8 cellular contexts compared by ENCODE assay signal in the genomic region with DNA sequence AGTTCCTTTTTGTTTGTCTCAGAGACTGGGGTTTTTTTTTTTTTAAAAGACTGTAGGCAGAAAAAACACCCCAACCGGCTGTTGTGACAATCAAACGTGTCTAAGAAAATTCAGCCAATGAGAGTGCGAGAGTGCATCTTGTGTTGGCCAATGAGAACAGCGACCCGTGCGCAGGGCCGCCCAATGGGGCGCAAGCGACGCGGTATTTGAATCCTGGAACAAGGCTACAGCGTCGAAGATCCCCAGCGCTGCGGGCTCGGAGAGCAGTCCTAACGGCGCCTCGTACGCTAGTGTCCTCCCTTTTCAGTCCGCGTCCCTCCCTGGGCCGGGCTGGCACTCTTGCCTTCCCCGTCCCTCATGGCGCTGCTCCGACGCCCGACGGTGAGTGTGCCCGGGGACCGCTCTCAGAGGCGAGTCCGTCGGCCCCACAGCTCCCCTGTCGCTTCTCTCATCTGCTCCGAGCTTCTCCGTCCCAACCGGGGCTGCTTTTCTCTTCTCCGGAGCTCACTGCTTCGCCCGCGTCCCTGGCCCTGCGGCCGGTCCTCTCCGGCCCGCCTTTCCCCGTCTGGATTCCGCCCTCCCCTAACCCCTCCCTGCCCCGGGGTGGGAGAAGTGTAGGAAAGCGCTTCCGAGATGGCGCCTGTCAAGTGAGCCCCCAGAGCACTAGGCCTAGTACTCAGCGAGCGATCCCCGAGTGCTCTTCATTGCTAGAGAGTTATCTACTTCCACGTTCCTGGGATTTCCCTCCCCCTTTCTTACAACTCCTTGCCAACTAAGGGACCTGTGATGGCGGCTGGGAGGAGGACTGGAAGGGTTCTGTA. TPM values are rescaled to one million over a fixed set of nuclear protein-coding genes. Genes with fewer than 3 reads are reported as not detected.
DNase-seq lines count a peak whose midpoint lies in the region; TF ChIP-seq lines count a peak whose summit lies in the region.

A gene (plus strand): TSS at position 235 of the 821 bp plus-strand sequence. CDS start 123 bp downstream, at position 358.

- peaks cover 40% of the 10 kb centered on the region for H3K36me3 ChIP-seq in SJSA1
- peaks cover 9 to 38% of the 10 kb centered on the region in 2 donors for H3K36me3 ChIP-seq in neuronal stem cell (replicated peaks in 1 of 2; ENCODE audit: control insufficient read depth in 2 of 2, insufficient read depth in 2 of 2, low read length in 2 of 2)
- peaks cover 0 to 3% (median 3%) of the 10 kb centered on the region in 5 donors for H3K36me3 ChIP-seq in subcutaneous abdominal adipose tissue (ENCODE audit: control insufficient read depth in 5 of 5, insufficient read depth in 5 of 5, low read length in 5 of 5)

- H3K23ac ChIP-seq in neuronal stem cell (ENCODE audit: low read depth, low read length, poor library complexity), result peak within 1 kb of the TSS; percentile 5

- no peak within 1 kb of the TSS for H2BK15ac ChIP-seq in neuronal stem cell (ENCODE audit: low read length)

- H2BK12ac ChIP-seq in neuronal stem cell (ENCODE audit: low read length), result no peak within 1 kb of the TSS

- peak within 1 kb of the TSS; percentile 30 for H2AK5ac ChIP-seq in neuronal stem cell (ENCODE audit: low read depth, low read length)

- H3K4ac ChIP-seq in neuronal stem cell (ENCODE audit: low read length), result no peak within 1 kb of the TSS

- no peak within 1 kb of the TSS for H4K8ac ChIP-seq in neuronal stem cell (ENCODE audit: low read depth, low read length)

- H3K9ac ChIP-seq in neuronal stem cell (ENCODE audit: low read depth, low read length, poor library complexity) (peak within 1 kb of the TSS; percentile 92), subcutaneous abdominal adipose tissue (ENCODE audit: low read length in 5 of 5) (peak within 1 kb of the TSS in 4 of 5 donors; percentile 69 to 77 (median 72))

- peak within 1 kb of the TSS; percentile 67 for H3K4me3 ChIP-seq in HFF-Myc (replicated peaks; ENCODE audit: low read depth, low read length)
- peak within 1 kb of the TSS; percentile 84 for H3K4me3 ChIP-seq in SJSA1
- peak within 1 kb of the TSS; percentile 68 to 94 for H3K4me3 ChIP-seq in neuronal stem cell (ENCODE audit: low read length in 2 of 2)
- H3K4me3 ChIP-seq in subcutaneous abdominal adipose tissue (ENCODE audit: low read depth in 1 of 5, low read length in 5 of 5), result peak within 1 kb of the TSS; percentile 78 to 94 (median 89)

- H2AFZ ChIP-seq in neuronal stem cell (ENCODE audit: low read length), result peak within 1 kb of the TSS; percentile 89

- no CpG with 5 or more reads among the region's 57 CpGs for WGBS in neuronal stem cell (ENCODE audit: extremely low coverage in 2 of 2, insufficient read length in 2 of 2, insufficient replicate concordance in 1 of 2), 2 donors

- H3K27ac ChIP-seq in SJSA1 (peak within 1 kb of the TSS; percentile 97), neuronal stem cell (replicated peaks; ENCODE audit: low read length) (peak within 1 kb of the TSS; percentile 89), subcutaneous abdominal adipose tissue (ENCODE audit: low read depth, low read length) (no peak within 1 kb of the TSS)

- no peak within 1 kb of the TSS for H3K14ac ChIP-seq in neuronal stem cell (ENCODE audit: low read length)

- H3K27me3 ChIP-seq in SJSA1 (replicated peaks) (no peaks in the 10 kb centered on the region), neuronal stem cell (ENCODE audit: control insufficient read depth in 3 of 3, insufficient read depth in 3 of 3, low read depth in 1 of 3, low read length in 3 of 3) (no peaks in the 10 kb centered on the region), subcutaneous abdominal adipose tissue (ENCODE audit: control insufficient read depth in 5 of 5, insufficient read depth in 4 of 5, low read length in 5 of 5) (no peaks in the 10 kb centered on the region)

- no peak within 1 kb of the TSS for H4K91ac ChIP-seq in neuronal stem cell (ENCODE audit: low read depth, low read length, poor library complexity)

- no peak for TF ChIP-seq CTCF in HFF-Myc (IDR thresholded peaks at IDR 0.05; ENCODE audit: low read depth, low read length, missing control alignments)

- H2BK5ac ChIP-seq in neuronal stem cell (ENCODE audit: low read length), result peak within 1 kb of the TSS; percentile 33

- H3K4me2 ChIP-seq in neuronal stem cell (ENCODE audit: insufficient read depth, low read length, poor library complexity, severe bottlenecking), result peak within 1 kb of the TSS; percentile 60

- no peak within 1 kb of the TSS for H2BK120ac ChIP-seq in neuronal stem cell (ENCODE audit: low read depth, low read length)

- DNase-seq in GM04503 (ENCODE audit: low read depth) (peak; percentile 60), HFF-Myc (ENCODE audit: extremely low read depth, low read depth) (peak; percentile 91), MV-4-11 (lab: John Stamatoyannopoulos, UW) (peak; percentile 97), SJSA1 (ENCODE audit: low read depth in 1 of 2, low spot score in 2 of 2) (peak; percentile 86 to 91), foreskin melanocyte (peak; percentile 94), neuronal stem cell (ENCODE audit: low spot score) (peak; percentile 90)
- peak; percentile 73 for DNase-seq in activated gamma-delta T cell treated with anti-CD3 and anti-CD28 coated beads, Interleukin-2, amount 50 U/mL, for 16 hours (ENCODE audit: low read depth)

- peak within 1 kb of the TSS; percentile 86 for H3K18ac ChIP-seq in neuronal stem cell (ENCODE audit: low read length)

- H3K9me3 ChIP-seq in SJSA1 (replicated peaks) (no peaks in the 10 kb centered on the region), neuronal stem cell (replicated peaks in 1 of 2; ENCODE audit: control insufficient read depth in 2 of 2, insufficient read depth in 1 of 2, low read depth in 1 of 2, low read length in 2 of 2) (no peaks in the 10 kb centered on the region), subcutaneous abdominal adipose tissue (ENCODE audit: control insufficient read depth in 5 of 5, low read length in 5 of 5) (no peaks in the 10 kb centered on the region)

- H3K4me1 ChIP-seq in SJSA1 (replicated peaks), result peaks cover 10% of the 10 kb centered on the region
- no peaks in the 10 kb centered on the region for H3K4me1 ChIP-seq in neuronal stem cell (ENCODE audit: control insufficient read depth in 2 of 2, insufficient read depth in 1 of 2, low read depth in 1 of 2, low read length in 2 of 2)
- H3K4me1 ChIP-seq in subcutaneous abdominal adipose tissue (ENCODE audit: control insufficient read depth in 5 of 5, insufficient read depth in 5 of 5, low read length in 5 of 5), result peaks cover 0 to 14% (median 13%) of the 10 kb centered on the region in 5 donors

- H3K79me1 ChIP-seq in neuronal stem cell (ENCODE audit: low read depth, low read length), result peaks cover 2% of the 10 kb centered on the region

RNA-seq across cellular contexts. Expression of the gene that starts here (rescaled TPM):
- total RNA-seq in SJSA1 (2014; rRNA removed; shearing (Covaris generic)), result 83.8 and 127 TPM in 2 replicates
- polyA plus RNA-seq in neuronal stem cell (2013, experiment 1 of 2), result 183 TPM
- polyA plus RNA-seq in neuronal stem cell (2013, experiment 2 of 2), result 186 TPM
